8 cellular contexts compared by ENCODE assay signal in the genomic region with DNA sequence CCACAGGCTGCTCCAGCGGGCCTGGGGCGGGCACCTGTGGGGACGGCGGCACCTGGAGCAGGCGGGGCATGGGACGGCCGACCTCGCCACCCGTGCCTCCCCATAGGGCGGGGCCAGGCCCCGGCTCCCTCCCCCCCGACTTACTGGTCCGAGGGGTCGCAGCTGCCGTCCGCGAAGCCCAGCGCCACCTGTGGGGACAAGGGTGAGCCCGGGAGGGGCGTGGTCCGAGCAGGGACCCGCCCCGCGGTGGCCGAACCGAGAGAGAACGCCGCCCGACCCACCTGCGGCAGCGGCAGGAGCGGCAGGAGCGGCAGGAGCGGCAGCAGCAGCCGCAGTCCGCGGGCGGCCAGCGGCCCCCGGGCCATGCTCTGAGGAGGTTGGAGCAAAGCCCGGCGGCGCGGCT. TPM values are rescaled to one million over a fixed set of nuclear protein-coding genes. Genes with fewer than 3 reads are reported as not detected.
DNase-seq lines count a peak whose midpoint lies in the region; ATAC-seq, FAIRE-seq and TF ChIP-seq lines count a peak whose summit lies in the region.

TSS of gene TMEM52 (minus strand) at position 379 of the 403 bp plus-strand sequence. CDS start at position 365, 14 bp downstream.

- no CpG with 5 or more reads among the region's 44 CpGs for WGBS in A549 (ENCODE audit: missing lambda C conversion rate)

- POLR2A ChIA-PET in A549 (lab: Yijun Ruan, JAX) = interaction anchor here (1.1 kb wide), 1 partner anchor 10 kb away, joined by 6 read pairs; no protein-coding TSS in a partner anchor
- POLR2A ChIA-PET in naive thymus-derived CD8-positive, alpha-beta T cell (lab: Charles Lee) = interaction anchor here (2.3 kb wide), 1 partner anchor 10 kb away, joined by 13 read pairs; no protein-coding TSS in a partner anchor

- DNase-seq in A549 (ENCODE audit: low read depth in 1 of 2, low spot score in 1 of 2) = no peak
- DNase-seq in HT-29 (ENCODE audit: low spot score) = no peak
- peak in 1 of 2 donors; percentile 60 for DNase-seq in breast epithelium (ENCODE audit: low spot score in 2 of 2)
- DNase-seq in naive thymus-derived CD8-positive, alpha-beta T cell = no peak
- no peak for DNase-seq in GM03348 (ENCODE audit: low spot score)
- DNase-seq in HK-2 (ENCODE audit: unreplicated experiment) = no peak
- DNase-seq in caudate nucleus (lab: John Stamatoyannopoulos, UW) = no peak

- peak within 1 kb of the TSS in 6 of 10 donors; percentile 19 to 87 (median 65) for H3K27ac Mint-ChIP-seq in naive thymus-derived CD8-positive, alpha-beta T cell

- CTCF ChIA-PET in A549 (lab: Yijun Ruan, JAX) = no interaction called here

- H3K4me1 Mint-ChIP-seq in naive thymus-derived CD8-positive, alpha-beta T cell = peaks cover under 1 to 12% (median 5%) of the 10 kb centered on the region in 4 donors

- no peak for TF ChIP-seq RAD21 in A549 (conservative IDR thresholded peaks at IDR 0.05 in 1 of 2, IDR thresholded peaks at IDR 0.05 in 1 of 2)

- intact Hi-C loops in breast epithelium (cut with DNase I; ENCODE audit: low total_unique reads) = no loop called here

- H3K4me1 ChIP-seq in A549 (peaks cover 10% of the 10 kb centered on the region), breast epithelium (peaks cover 6% of the 10 kb centered on the region in 2 donors)

- H3K27ac ChIP-seq in A549 (peak within 1 kb of the TSS; percentile 73 to 84), breast epithelium (peak within 1 kb of the TSS; percentile 22 to 54), caudate nucleus (ENCODE audit: low read depth, low read length) (no peak within 1 kb of the TSS)

- no peak for TF ChIP-seq EP300 in A549 (IDR thresholded peaks at IDR 0.05)

- H3K9me3 Mint-ChIP-seq in naive thymus-derived CD8-positive, alpha-beta T cell = no peaks in the 10 kb centered on the region

- peak within 1 kb of the TSS; percentile 48 to 80 (median 66) for H3K4me3 Mint-ChIP-seq in naive thymus-derived CD8-positive, alpha-beta T cell

- H3K4me2 ChIP-seq in A549 = peak within 1 kb of the TSS; percentile 86

- H3K27me3 ChIP-seq in breast epithelium = no peaks in the 10 kb centered on the region

- FAIRE-seq in A549 (lab: Jason Lieb, UNC) = no peak

- H3K36me3 Mint-ChIP-seq in naive thymus-derived CD8-positive, alpha-beta T cell = no peaks in the 10 kb centered on the region

- H3K27me3 Mint-ChIP-seq in naive thymus-derived CD8-positive, alpha-beta T cell = no peaks in the 10 kb centered on the region

- H3K9me3 ChIP-seq in A549 (no peaks in the 10 kb centered on the region), breast epithelium (no peaks in the 10 kb centered on the region)

- no peaks in the 10 kb centered on the region for H3K36me3 ChIP-seq in breast epithelium

- ATAC-seq in A549 = peak; percentile 17 to 51; a peak in 5 of 6 replicates
- ATAC-seq in naive thymus-derived CD8-positive, alpha-beta T cell = peak; percentile 2 to 35

- H3K4me3 ChIP-seq in A549 = peak within 1 kb of the TSS; percentile 60
- H3K4me3 ChIP-seq in breast epithelium = peak within 1 kb of the TSS; percentile 45 to 84 (median 63)

- TF ChIP-seq CTCF in A549 (IDR thresholded peaks at IDR 0.05) (no peak), breast epithelium (IDR thresholded peaks at IDR 0.05) (no peak)

- TF ChIP-seq POLR2A in A549 (IDR thresholded peaks at IDR 0.05; ENCODE audit: low read length) = no peak
- TF ChIP-seq POLR2A in GM19099 (IDR thresholded peaks at IDR 0.05; ENCODE audit: extremely low read depth, insufficient read length, low read depth) = peak; percentile 23
- TF ChIP-seq POLR2A in breast epithelium (IDR thresholded peaks at IDR 0.05) = no peak

TF ChIP-seq in A549, 52 proteins besides CTCF, POLR2A, EP300 and RAD21:
- TF ChIP-seq, protein P1, sequence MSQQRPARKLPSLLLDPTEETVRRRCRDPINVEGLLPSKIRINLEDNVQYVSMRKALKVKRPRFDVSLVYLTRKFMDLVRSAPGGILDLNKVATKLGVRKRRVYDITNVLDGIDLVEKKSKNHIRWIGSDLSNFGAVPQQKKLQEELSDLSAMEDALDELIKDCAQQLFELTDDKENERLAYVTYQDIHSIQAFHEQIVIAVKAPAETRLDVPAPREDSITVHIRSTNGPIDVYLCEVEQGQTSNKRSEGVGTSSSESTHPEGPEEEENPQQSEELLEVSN (IDR thresholded peaks at IDR 0.05; ENCODE audit: borderline replicate concordance, low read depth) = no peak; the same call in 1 of the 2 replicates
- TF ChIP-seq PHF8 (IDR thresholded peaks at IDR 0.05; ENCODE audit: borderline replicate concordance, low read depth) = peak; percentile 35; the same call in 1 of the 2 replicates
TF ChIP-seq in A549: peak in this region for 1.

RNA-seq across cellular contexts. Expression of gene TMEM52, which starts in this region (rescaled TPM):
- polyA plus RNA-seq in A549 (2011; rRNA removed) = 0.41 and 0.52 TPM in 2 replicates
- 1.5 and 2.1 TPM in 2 replicates for polyA plus RNA-seq in A549 (2012; cell fraction: cytosol; rRNA removed)
- polyA plus RNA-seq in A549 (2012; cell fraction: nucleus; rRNA removed) = 2.4 and 3.5 TPM in 2 replicates
- 0.36 to 0.38 TPM (median 0.37 TPM) in 3 replicates for polyA plus RNA-seq in A549 (2017; fragmentation: RNase III; extraction: RNeasy Plus Mini Kit Qiagen cat#74134 plus additional on column Dnase treatment)
- 0.54 TPM in 1 of 2 replicates, not detected in the other for polyA minus RNA-seq in A549 (2011; rRNA and poly(A)+ RNA removed)
- total RNA-seq in HT-29 (2014; rRNA removed; shearing (Covaris generic)) = 10.8 and 12.0 TPM in 2 replicates
- 1 to 10 TPM in 2 of 3 donors, not detected in 1; 1.6 to 2.9 TPM for total RNA-seq in breast epithelium
- total RNA-seq in naive thymus-derived CD8-positive, alpha-beta T cell = 1 to 10 TPM in 1 of 2 experiments, not detected in 1; 1.0 TPM
- polyA plus RNA-seq in naive thymus-derived CD8-positive, alpha-beta T cell = under 1 TPM in 2 of 3 donors, not detected in 1; 0.20 to 0.53 TPM
